Comparison of ENCODE assay signal across 20 cellular contexts in the genomic region with DNA sequence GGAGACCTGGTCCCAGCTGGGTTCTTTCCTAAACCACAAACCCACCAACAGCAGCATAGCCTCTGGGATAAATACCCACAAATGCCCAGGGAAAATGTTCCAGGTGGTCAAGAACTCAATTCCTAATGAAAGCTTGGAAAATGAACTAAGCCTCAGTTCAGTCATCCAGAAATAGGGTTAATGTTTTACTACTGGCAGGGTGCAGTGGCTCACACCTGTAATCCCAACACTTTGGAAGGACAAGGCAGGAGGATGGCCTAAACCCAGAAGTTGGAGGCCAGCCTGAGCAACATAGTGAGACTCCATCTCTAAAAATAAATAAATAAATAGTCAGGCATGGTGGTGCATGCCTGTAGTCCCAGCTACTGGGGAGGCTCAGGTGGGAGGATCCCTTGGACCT.
DNase-seq lines count a peak whose midpoint lies in the region; ATAC-seq and TF ChIP-seq lines count a peak whose summit lies in the region.
"Had no signal": no experiment of that assay in that cellular context is flagged by ENCODE, and none has a peak within 500 bp of the region (broad histone marks: within the 10 kb centered on the region; RNA-seq: fewer than 3 reads in every experiment).

No MANE protein-coding gene starts in this region.

- no peaks in the 10 kb centered on the region for H3K27me3 ChIP-seq in BLaER1 treated with 17β-estradiol and CSF1 and Interleukin-3, amounts not matched to agents 10 nM and 100 nM
- H3K27me3 ChIP-seq in liver (ENCODE audit: control insufficient read depth in 4 of 4, insufficient read depth in 4 of 4, low read length in 3 of 4) = no peaks in the 10 kb centered on the region
- H3K27me3 ChIP-seq: MG63 had no signal

- H3K27ac ChIP-seq in BLaER1 treated with 17β-estradiol and CSF1 and Interleukin-3, amounts not matched to agents 10 nM and 100 nM = no peak overlapping the region
- H3K27ac ChIP-seq in KOPT-K1 (ENCODE audit: low read depth, low read length, poor library complexity, severe bottlenecking) (peak overlapping the region; percentile 7), liver (ENCODE audit: low read depth in 1 of 2, low read length in 2 of 2) (no peak overlapping the region), substantia nigra (ENCODE audit: low read depth, low read length, poor library complexity, severe bottlenecking) (no peak overlapping the region)
- H3K27ac ChIP-seq: A549 had no signal

- no peaks in the 10 kb centered on the region for H3K36me3 ChIP-seq in BLaER1 treated with 17β-estradiol and CSF1 and Interleukin-3, amounts not matched to agents 10 nM and 100 nM
- H3K36me3 ChIP-seq in KOPT-K1 (ENCODE audit: insufficient read depth, low read length) = no peaks in the 10 kb centered on the region
- H3K36me3 ChIP-seq in liver (ENCODE audit: control insufficient read depth in 4 of 4, insufficient read depth in 3 of 4, low read depth in 1 of 4, low read length in 3 of 4) = no peaks in the 10 kb centered on the region
- H3K36me3 ChIP-seq: MG63 had no signal

- DNase-seq in glomerular visceral epithelial cell (ENCODE audit: extremely low spot score) (peak; percentile 60), ureter (ENCODE audit: low spot score) (no peak), substantia nigra (lab: John Stamatoyannopoulos, UW) (no peak), NCI-H774 (lab: John Stamatoyannopoulos, UW) (no peak)
- DNase-seq: Calu3; CD8-positive, alpha-beta memory T cell; MG63; NCI-H2029; NCI-H446 treated with DMSO at 0.1 percent for 48 hours; NCI-H526 treated with DMSO at 0.1 percent for 48 hours; SHP77 treated with DMSO at 0.1 percent for 48 hours; T-helper 1 cell had no signal

- TF ChIP-seq CTCF in liver (IDR thresholded peaks at IDR 0.05; ENCODE audit: low read depth, low read length, missing input control) = no peak

- no peak for TF ChIP-seq RAD21 in liver (IDR thresholded peaks at IDR 0.05)

- no peaks in the 10 kb centered on the region for H3K9me3 ChIP-seq in BLaER1 treated with 17β-estradiol and CSF1 and Interleukin-3, amounts not matched to agents 10 nM and 100 nM (replicated peaks in 1 of 11)
- H3K9me3 ChIP-seq in KOPT-K1 (ENCODE audit: insufficient read depth, low read length, poor library complexity, severe bottlenecking) (no peaks in the 10 kb centered on the region), liver (ENCODE audit: control insufficient read depth in 4 of 4, low read length in 3 of 4) (no peaks in the 10 kb centered on the region)
- H3K9me3 ChIP-seq: A549, MG63 had no signal

- no peaks in the 10 kb centered on the region for H4K20me1 ChIP-seq in BLaER1 treated with 17β-estradiol and CSF1 and Interleukin-3, amounts not matched to agents 10 nM and 100 nM

- no peak overlapping the region for H3K9ac ChIP-seq in BLaER1 treated with 17β-estradiol and CSF1 and Interleukin-3, amounts not matched to agents 10 nM and 100 nM
- no peak overlapping the region for H3K9ac ChIP-seq in liver (ENCODE audit: low read depth in 1 of 2, low read length in 2 of 2)

- no peak overlapping the region for H3K4me3 ChIP-seq in BLaER1 treated with 17β-estradiol and CSF1 and Interleukin-3, amounts not matched to agents 10 nM and 100 nM
- H3K4me3 ChIP-seq in liver (ENCODE audit: low read depth in 1 of 3, low read length in 3 of 3) = no peak overlapping the region
- H3K4me3 ChIP-seq: A549, GM12878, K562, MG63 had no signal

- H3K4me1 ChIP-seq in BLaER1 treated with 17β-estradiol and CSF1 and Interleukin-3, amounts not matched to agents 10 nM and 100 nM = peaks cover 0 to 14% (median 8%) of the 10 kb centered on the region in 10 experiments; a peak in 14 of 20 replicates
- H3K4me1 ChIP-seq in liver (ENCODE audit: control insufficient read depth in 4 of 4, insufficient read depth in 4 of 4, low read length in 3 of 4) = peaks cover 1 to 7% (median 4%) of the 10 kb centered on the region in 4 donors
- H3K4me1 ChIP-seq: A549 had no signal

- ATAC-seq in HG03175 (IDR thresholded peaks at IDR 0.05; ENCODE audit: unreplicated experiment) = no peak
- ATAC-seq: GM12878, Panc1 had no signal

- H3K4me2 ChIP-seq in BLaER1 treated with 17β-estradiol and CSF1 and Interleukin-3, amounts not matched to agents 10 nM and 100 nM = peak overlapping the region in 7 of 11 experiments; percentile 4 to 54 (median 35); a peak in 13 of 22 replicates
- H3K4me2 ChIP-seq: A549 had no signal

TF ChIP-seq in liver, 16 proteins besides CTCF, POLR2A, EP300 and RAD21:
- TF ChIP-seq, protein P1, sequence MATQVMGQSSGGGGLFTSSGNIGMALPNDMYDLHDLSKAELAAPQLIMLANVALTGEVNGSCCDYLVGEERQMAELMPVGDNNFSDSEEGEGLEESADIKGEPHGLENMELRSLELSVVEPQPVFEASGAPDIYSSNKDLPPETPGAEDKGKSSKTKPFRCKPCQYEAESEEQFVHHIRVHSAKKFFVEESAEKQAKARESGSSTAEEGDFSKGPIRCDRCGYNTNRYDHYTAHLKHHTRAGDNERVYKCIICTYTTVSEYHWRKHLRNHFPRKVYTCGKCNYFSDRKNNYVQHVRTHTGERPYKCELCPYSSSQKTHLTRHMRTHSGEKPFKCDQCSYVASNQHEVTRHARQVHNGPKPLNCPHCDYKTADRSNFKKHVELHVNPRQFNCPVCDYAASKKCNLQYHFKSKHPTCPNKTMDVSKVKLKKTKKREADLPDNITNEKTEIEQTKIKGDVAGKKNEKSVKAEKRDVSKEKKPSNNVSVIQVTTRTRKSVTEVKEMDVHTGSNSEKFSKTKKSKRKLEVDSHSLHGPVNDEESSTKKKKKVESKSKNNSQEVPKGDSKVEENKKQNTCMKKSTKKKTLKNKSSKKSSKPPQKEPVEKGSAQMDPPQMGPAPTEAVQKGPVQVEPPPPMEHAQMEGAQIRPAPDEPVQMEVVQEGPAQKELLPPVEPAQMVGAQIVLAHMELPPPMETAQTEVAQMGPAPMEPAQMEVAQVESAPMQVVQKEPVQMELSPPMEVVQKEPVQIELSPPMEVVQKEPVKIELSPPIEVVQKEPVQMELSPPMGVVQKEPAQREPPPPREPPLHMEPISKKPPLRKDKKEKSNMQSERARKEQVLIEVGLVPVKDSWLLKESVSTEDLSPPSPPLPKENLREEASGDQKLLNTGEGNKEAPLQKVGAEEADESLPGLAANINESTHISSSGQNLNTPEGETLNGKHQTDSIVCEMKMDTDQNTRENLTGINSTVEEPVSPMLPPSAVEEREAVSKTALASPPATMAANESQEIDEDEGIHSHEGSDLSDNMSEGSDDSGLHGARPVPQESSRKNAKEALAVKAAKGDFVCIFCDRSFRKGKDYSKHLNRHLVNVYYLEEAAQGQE (IDR thresholded peaks at IDR 0.05) = no peak
- TF ChIP-seq HNF4G (IDR thresholded peaks at IDR 0.05) (no peak), RXRA (IDR thresholded peaks at IDR 0.05) (peak in 1 of 2 donors; percentile 16), FOXA1 (IDR thresholded peaks at IDR 0.05) (no peak), NR2F2 (IDR thresholded peaks at IDR 0.05) (no peak), FOXA2 (IDR thresholded peaks at IDR 0.05) (no peak), EGR1 (IDR thresholded peaks at IDR 0.05; ENCODE audit: low read depth in 2 of 2) (no peak), TAF1 (conservative IDR thresholded peaks at IDR 0.05) (no peak), ATF3 (IDR thresholded peaks at IDR 0.05) (no peak), GABPA (IDR thresholded peaks at IDR 0.05 in 1 of 2, conservative IDR thresholded peaks at IDR 0.05 in 1 of 2) (no peak), YY1 (IDR thresholded peaks at IDR 0.05) (no peak), JUND (IDR thresholded peaks at IDR 0.05) (no peak), MAX (IDR thresholded peaks at IDR 0.05) (no peak), HNF4A (conservative IDR thresholded peaks at IDR 0.05) (peak in 1 of 2 donors; percentile 7), SP1 (IDR thresholded peaks at IDR 0.05) (peak; percentile 12)
- TF ChIP-seq, protein P2, sequence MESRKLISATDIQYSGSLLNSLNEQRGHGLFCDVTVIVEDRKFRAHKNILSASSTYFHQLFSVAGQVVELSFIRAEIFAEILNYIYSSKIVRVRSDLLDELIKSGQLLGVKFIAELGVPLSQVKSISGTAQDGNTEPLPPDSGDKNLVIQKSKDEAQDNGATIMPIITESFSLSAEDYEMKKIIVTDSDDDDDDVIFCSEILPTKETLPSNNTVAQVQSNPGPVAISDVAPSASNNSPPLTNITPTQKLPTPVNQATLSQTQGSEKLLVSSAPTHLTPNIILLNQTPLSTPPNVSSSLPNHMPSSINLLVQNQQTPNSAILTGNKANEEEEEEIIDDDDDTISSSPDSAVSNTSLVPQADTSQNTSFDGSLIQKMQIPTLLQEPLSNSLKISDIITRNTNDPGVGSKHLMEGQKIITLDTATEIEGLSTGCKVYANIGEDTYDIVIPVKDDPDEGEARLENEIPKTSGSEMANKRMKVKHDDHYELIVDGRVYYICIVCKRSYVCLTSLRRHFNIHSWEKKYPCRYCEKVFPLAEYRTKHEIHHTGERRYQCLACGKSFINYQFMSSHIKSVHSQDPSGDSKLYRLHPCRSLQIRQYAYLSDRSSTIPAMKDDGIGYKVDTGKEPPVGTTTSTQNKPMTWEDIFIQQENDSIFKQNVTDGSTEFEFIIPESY (IDR thresholded peaks at IDR 0.05) = no peak
